ENCODE assay signal across 8 cellular contexts in genomic region chr19:7799640-7800355, GRCh38. TPM values are rescaled to one million over a fixed set of nuclear protein-coding genes. Genes with fewer than 3 reads are reported as not detected.
DNase-seq lines count a peak whose midpoint lies in the region; ATAC-seq and TF ChIP-seq lines count a peak whose summit lies in the region.

No MANE protein-coding gene starts in this region.

- H3K27me3 Mint-ChIP-seq in activated naive CD8-positive, alpha-beta T cell = peaks cover 14% of the 10 kb centered on the region
- H3K27me3 Mint-ChIP-seq in osteocyte (ENCODE audit: unreplicated experiment) = peaks cover 23% of the 10 kb centered on the region

- intact Hi-C loops in Right ventricle myocardium inferior (cut with DNase I) = loop anchor here (1.0 to 2.0 kb wide), 2 partner anchors 231 to 445 kb away; no protein-coding TSS in a partner anchor

- peak; percentile 53 for DNase-seq in DND-41
- peak; percentile 63 for DNase-seq in MM.1S
- peak; percentile 78 for DNase-seq in SK-MEL-5 (ENCODE audit: low read depth, low spot score)
- DNase-seq in Right ventricle myocardium inferior (ENCODE audit: missing footprints) = peak; percentile 91
- DNase-seq in osteocyte (ENCODE audit: extremely low spot score, unreplicated experiment) = no peak
- peak; percentile 64 to 80 for DNase-seq in upper lobe of left lung

- no peak overlapping the region for H3K27ac Mint-ChIP-seq in activated naive CD8-positive, alpha-beta T cell
- no peak overlapping the region for H3K27ac Mint-ChIP-seq in osteocyte (ENCODE audit: unreplicated experiment)

- H3K27ac ChIP-seq in DND-41 (ENCODE audit: low read length) (no peak overlapping the region), MM.1S (ENCODE audit: low read length) (no peak overlapping the region), upper lobe of left lung (peak overlapping the region in 2 of 4 donors; percentile 35 to 40)

- no peak for TF ChIP-seq EP300 in upper lobe of left lung (IDR thresholded peaks at IDR 0.05)

- H3K4me1 ChIP-seq in DND-41 (ENCODE audit: insufficient read depth, low read length) (no peaks in the 10 kb centered on the region), MM.1S (ENCODE audit: low read length) (no peaks in the 10 kb centered on the region), upper lobe of left lung (peaks cover 10 to 20% (median 12%) of the 10 kb centered on the region in 4 donors)

- no peaks in the 10 kb centered on the region for H3K9me3 Mint-ChIP-seq in activated naive CD8-positive, alpha-beta T cell (ENCODE audit: low read depth)
- H3K9me3 Mint-ChIP-seq in osteocyte (ENCODE audit: unreplicated experiment) = peaks cover 5% of the 10 kb centered on the region

- H3K9ac ChIP-seq in DND-41 (ENCODE audit: low read depth, low read length) (no peak overlapping the region), MM.1S (ENCODE audit: low read length) (no peak overlapping the region)

- H3K27me3 ChIP-seq in DND-41 (ENCODE audit: insufficient read depth, low read length, poor library complexity) (no peaks in the 10 kb centered on the region), MM.1S (replicated peaks; ENCODE audit: insufficient read depth, low read length) (peaks cover 95% of the 10 kb centered on the region), upper lobe of left lung (no peaks in the 10 kb centered on the region)

- H3K36me3 Mint-ChIP-seq in activated naive CD8-positive, alpha-beta T cell = no peaks in the 10 kb centered on the region
- H3K36me3 Mint-ChIP-seq in osteocyte (ENCODE audit: unreplicated experiment) = peaks cover 3% of the 10 kb centered on the region

- no peaks in the 10 kb centered on the region for H3K9me2 ChIP-seq in MM.1S (replicated peaks; ENCODE audit: insufficient read depth, low read length)

- ATAC-seq in DND-41 (ENCODE audit: insufficient read depth, low read depth) (no peak), Right ventricle myocardium inferior (peak; percentile 75), upper lobe of left lung (ENCODE audit: low FRiP score in 2 of 2) (peak in 1 of 2 donors; percentile 94), HG02610 (IDR thresholded peaks at IDR 0.05; ENCODE audit: unreplicated experiment) (no peak)

- H2AFZ ChIP-seq in DND-41 (ENCODE audit: low read depth, low read length) (no peak overlapping the region), MM.1S (ENCODE audit: low read length) (no peak overlapping the region)

- no peaks in the 10 kb centered on the region for H3K79me2 ChIP-seq in DND-41 (ENCODE audit: insufficient read depth, low read length)
- H3K79me2 ChIP-seq in MM.1S (ENCODE audit: low read length) = no peaks in the 10 kb centered on the region

- in situ Hi-C loops in SK-MEL-5 (cut with HindIII; ENCODE audit: low pct_unique_long_range_greater_than_20kb, low sequenced_read_pairs) = no loop called here

- TF ChIP-seq CTCF in DND-41 (IDR thresholded peaks at IDR 0.05; ENCODE audit: borderline replicate concordance, extremely low read depth, low read length, poor library complexity, severe bottlenecking) = peak; percentile 69
- peak; percentile 58 for TF ChIP-seq CTCF in MM.1S (IDR thresholded peaks at IDR 0.05; ENCODE audit: low read length)
- peak; percentile 61 for TF ChIP-seq CTCF in osteocyte (IDR thresholded peaks at IDR 0.05)
- TF ChIP-seq CTCF in upper lobe of left lung (IDR thresholded peaks at IDR 0.05) = peak; percentile 47 to 74 (median 60)

- H3K4me1 Mint-ChIP-seq in activated naive CD8-positive, alpha-beta T cell (ENCODE audit: low read depth) = peaks cover 8% of the 10 kb centered on the region
- H3K4me1 Mint-ChIP-seq in osteocyte (ENCODE audit: unreplicated experiment) = peaks cover 8% of the 10 kb centered on the region

- H3K9me3 ChIP-seq in DND-41 (ENCODE audit: insufficient read depth, low read length, severe bottlenecking) (no peaks in the 10 kb centered on the region), MM.1S (replicated peaks; ENCODE audit: insufficient read depth, low read length) (no peaks in the 10 kb centered on the region), upper lobe of left lung (no peaks in the 10 kb centered on the region)

- H3K4me2 ChIP-seq in DND-41 (ENCODE audit: insufficient read depth, low read length) = no peak overlapping the region
- peak overlapping the region; percentile 16; the same call in 1 of the 2 replicates for H3K4me2 ChIP-seq in MM.1S (ENCODE audit: low read depth, low read length)

- H4K20me1 ChIP-seq in DND-41 (ENCODE audit: insufficient read depth, low read length) (no peaks in the 10 kb centered on the region), MM.1S (ENCODE audit: insufficient read depth, low read length) (no peaks in the 10 kb centered on the region)

- H3K4me3 ChIP-seq in DND-41 (ENCODE audit: low read depth in 1 of 2, low read length in 2 of 2) (no peak overlapping the region), MM.1S (ENCODE audit: low read length) (no peak overlapping the region), upper lobe of left lung (peak overlapping the region in 3 of 4 donors; percentile 13 to 21 (median 20))

- no peaks in the 10 kb centered on the region for H3F3A ChIP-seq in MM.1S (ENCODE audit: insufficient read depth, low read length)

- no peak for TF ChIP-seq POLR2A in upper lobe of left lung (IDR thresholded peaks at IDR 0.05)

- WGBS in upper lobe of left lung, 2 donors = 7 to 8% methylated on average over 25 to 34 of the region's 34 CpGs

- H3K36me3 ChIP-seq in DND-41 (ENCODE audit: insufficient read depth, low read length) (no peaks in the 10 kb centered on the region), MM.1S (replicated peaks; ENCODE audit: insufficient read depth, low read length) (no peaks in the 10 kb centered on the region), upper lobe of left lung (no peaks in the 10 kb centered on the region)

- H3K4me3 Mint-ChIP-seq in activated naive CD8-positive, alpha-beta T cell = peak overlapping the region; percentile 13
- H3K4me3 Mint-ChIP-seq in osteocyte (ENCODE audit: unreplicated experiment) = no peak overlapping the region

RNA-seq across cellular contexts. Expression of gene EVI5L, which starts 30.2 kb away (rescaled TPM):
- total RNA-seq in SK-MEL-5 (2014; rRNA removed; shearing (Covaris generic)) = 4.8 and 7.2 TPM in 2 replicates
- 11.4 and 13.0 TPM in 2 replicates for polyA plus RNA-seq in SK-MEL-5 (2015; cell fraction: cytosol; rRNA removed)
- polyA plus RNA-seq in SK-MEL-5 (2015; cell fraction: nucleus; rRNA removed) = 10.7 and 12.2 TPM in 2 replicates
- total RNA-seq in Right ventricle myocardium inferior (21.5 TPM), osteocyte (27.3 and 27.6 TPM in 2 replicates), upper lobe of left lung (10 to 100 TPM; 12.0 to 24.1 (median 15.6) TPM)

RNA-seq across cellular contexts. Expression of gene CLEC4M, which starts 36.8 kb away (rescaled TPM):
- total RNA-seq in SK-MEL-5 (2014; rRNA removed; shearing (Covaris generic)) = not detected in 2 replicates
- polyA plus RNA-seq in SK-MEL-5 (2015; cell fraction: cytosol; rRNA removed) = 0.04 TPM in 1 of 2 replicates, not detected in the other
- polyA plus RNA-seq in SK-MEL-5 (2015; cell fraction: nucleus; rRNA removed) = not detected in 2 replicates
- total RNA-seq in Right ventricle myocardium inferior (not detected), osteocyte (not detected in 2 replicates), upper lobe of left lung (1 to 10 TPM in 4 of 6 donors, under 1 TPM in 1, not detected in 1; 0.86 to 7.4 (median 3.1) TPM)

RNA-seq across cellular contexts. Expression of gene CD209, which starts 52.5 kb away (rescaled TPM):
- not detected in 2 replicates for total RNA-seq in SK-MEL-5 (2014; rRNA removed; shearing (Covaris generic))
- not detected in 2 replicates for polyA plus RNA-seq in SK-MEL-5 (2015; cell fraction: cytosol; rRNA removed)
- not detected in 2 replicates for polyA plus RNA-seq in SK-MEL-5 (2015; cell fraction: nucleus; rRNA removed)
- total RNA-seq in Right ventricle myocardium inferior = 15.6 TPM
- total RNA-seq in osteocyte = not detected in 2 replicates
- total RNA-seq in upper lobe of left lung = 10 to 100 TPM in 1 of 6 donors, 1 to 10 TPM in 3, under 1 TPM in 2; 0.55 to 14.8 (median 1.7) TPM

Comparison
In these comparisons a context has a peak if more than half of its experiments do, and no peak if none do; other contexts are left out.
1. H3K4me3 ChIP-seq: peak in upper lobe of left lung (3 of 4); none in DND-41 (0 of 2) and MM.1S (single experiment).
2. Peak in every context shown above with its lines, with median percentiles within 50 percentile points of each other: CTCF ChIP-seq.